In the genomic region with DNA sequence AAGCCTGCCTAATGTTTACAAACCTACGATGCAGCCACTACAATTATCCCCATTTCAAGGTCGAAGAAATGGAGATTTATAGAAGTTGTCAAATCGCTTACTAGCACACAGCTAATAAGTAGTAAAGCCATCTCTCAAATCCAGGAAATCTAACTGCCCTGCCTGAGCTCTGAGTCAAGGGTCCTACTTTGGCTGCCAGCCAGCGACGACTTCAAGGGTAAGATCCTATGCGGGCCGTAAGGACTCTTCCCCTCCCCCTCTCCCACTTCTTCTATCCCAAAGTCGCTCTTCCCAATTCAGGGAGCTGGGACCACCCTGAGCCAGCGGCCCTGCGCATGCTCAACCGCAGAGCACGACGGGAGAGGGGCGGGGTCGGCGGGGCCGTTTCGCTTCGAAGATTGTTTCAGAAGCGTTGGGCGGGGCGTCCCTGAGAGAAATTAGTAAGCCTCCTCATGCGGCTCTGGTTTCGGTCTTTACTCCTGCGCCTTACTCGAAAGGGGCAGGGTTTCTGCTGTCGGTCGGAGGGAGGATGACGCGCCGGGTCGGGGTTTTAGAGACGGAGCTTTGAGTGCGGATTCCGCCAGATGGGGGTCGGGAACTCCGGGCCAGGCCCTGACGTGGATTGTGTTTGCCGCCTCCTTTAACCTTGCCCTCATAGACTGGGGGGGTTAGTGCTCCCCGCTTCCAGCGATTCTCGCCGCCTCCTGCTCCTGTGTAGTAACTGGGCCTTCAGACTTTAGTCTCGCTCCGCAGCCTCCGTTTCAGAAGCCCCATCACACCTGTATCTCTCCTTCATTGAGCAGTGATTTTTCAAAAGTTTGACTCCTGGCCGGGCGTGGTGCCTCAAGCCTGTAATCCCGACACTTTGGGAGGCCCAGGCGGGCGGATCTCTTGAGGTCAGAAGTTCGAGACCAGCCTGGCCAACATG, we compare ENCODE assay signal across 1 cellular context.
TF ChIP-seq lines count a peak whose summit lies in the region.

A gene (plus strand): TSS at position 383 of the 928 bp plus-strand sequence. CDS start 14,603 bp downstream, outside the sequence.

TF ChIP-seq in HepG2, 621 proteins besides CTCF, POLR2A, EP300 and RAD21 (continued from another document and continues in another):
- TF ChIP-seq, protein P1, sequence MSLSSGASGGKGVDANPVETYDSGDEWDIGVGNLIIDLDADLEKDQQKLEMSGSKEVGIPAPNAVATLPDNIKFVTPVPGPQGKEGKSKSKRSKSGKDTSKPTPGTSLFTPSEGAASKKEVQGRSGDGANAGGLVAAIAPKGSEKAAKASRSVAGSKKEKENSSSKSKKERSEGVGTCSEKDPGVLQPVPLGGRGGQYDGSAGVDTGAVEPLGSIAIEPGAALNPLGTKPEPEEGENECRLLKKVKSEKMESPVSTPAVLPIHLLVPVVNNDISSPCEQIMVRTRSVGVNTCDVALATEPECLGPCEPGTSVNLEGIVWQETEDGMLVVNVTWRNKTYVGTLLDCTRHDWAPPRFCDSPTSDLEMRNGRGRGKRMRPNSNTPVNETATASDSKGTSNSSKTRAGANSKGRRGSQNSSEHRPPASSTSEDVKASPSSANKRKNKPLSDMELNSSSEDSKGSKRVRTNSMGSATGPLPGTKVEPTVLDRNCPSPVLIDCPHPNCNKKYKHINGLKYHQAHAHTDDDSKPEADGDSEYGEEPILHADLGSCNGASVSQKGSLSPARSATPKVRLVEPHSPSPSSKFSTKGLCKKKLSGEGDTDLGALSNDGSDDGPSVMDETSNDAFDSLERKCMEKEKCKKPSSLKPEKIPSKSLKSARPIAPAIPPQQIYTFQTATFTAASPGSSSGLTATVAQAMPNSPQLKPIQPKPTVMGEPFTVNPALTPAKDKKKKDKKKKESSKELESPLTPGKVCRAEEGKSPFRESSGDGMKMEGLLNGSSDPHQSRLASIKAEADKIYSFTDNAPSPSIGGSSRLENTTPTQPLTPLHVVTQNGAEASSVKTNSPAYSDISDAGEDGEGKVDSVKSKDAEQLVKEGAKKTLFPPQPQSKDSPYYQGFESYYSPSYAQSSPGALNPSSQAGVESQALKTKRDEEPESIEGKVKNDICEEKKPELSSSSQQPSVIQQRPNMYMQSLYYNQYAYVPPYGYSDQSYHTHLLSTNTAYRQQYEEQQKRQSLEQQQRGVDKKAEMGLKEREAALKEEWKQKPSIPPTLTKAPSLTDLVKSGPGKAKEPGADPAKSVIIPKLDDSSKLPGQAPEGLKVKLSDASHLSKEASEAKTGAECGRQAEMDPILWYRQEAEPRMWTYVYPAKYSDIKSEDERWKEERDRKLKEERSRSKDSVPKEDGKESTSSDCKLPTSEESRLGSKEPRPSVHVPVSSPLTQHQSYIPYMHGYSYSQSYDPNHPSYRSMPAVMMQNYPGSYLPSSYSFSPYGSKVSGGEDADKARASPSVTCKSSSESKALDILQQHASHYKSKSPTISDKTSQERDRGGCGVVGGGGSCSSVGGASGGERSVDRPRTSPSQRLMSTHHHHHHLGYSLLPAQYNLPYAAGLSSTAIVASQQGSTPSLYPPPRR (CRISPR knock-in tag; IDR thresholded peaks at IDR 0.05; ENCODE audit: borderline replicate concordance): no peak; the same call in 1 of the 2 replicates
- TF ChIP-seq KDM1A (CRISPR knock-in tag; IDR thresholded peaks at IDR 0.05): no peak
- peak; percentile 37 for TF ChIP-seq CBX1 (IDR thresholded peaks at IDR 0.05; ENCODE audit: low read depth)
- TF ChIP-seq NFKBIZ (CRISPR knock-in tag; IDR thresholded peaks at IDR 0.05): no peak; the same call in 1 of the 2 replicates
- no peak for TF ChIP-seq BRCA1 (CRISPR knock-in tag; IDR thresholded peaks at IDR 0.05)
- TF ChIP-seq, protein P2, sequence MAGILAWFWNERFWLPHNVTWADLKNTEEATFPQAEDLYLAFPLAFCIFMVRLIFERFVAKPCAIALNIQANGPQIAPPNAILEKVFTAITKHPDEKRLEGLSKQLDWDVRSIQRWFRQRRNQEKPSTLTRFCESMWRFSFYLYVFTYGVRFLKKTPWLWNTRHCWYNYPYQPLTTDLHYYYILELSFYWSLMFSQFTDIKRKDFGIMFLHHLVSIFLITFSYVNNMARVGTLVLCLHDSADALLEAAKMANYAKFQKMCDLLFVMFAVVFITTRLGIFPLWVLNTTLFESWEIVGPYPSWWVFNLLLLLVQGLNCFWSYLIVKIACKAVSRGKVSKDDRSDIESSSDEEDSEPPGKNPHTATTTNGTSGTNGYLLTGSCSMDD (CRISPR knock-in tag; IDR thresholded peaks at IDR 0.05): no peak
- 0 out of 2 replicates have a peak, but pooled peaks have one; percentile 77 for TF ChIP-seq ZNF274 (CRISPR knock-in tag; IDR thresholded peaks at IDR 0.05)
- TF ChIP-seq ATF7-NPFF (CRISPR knock-in tag; IDR thresholded peaks at IDR 0.05; ENCODE audit: low read depth): peak; percentile 14; the same call in 1 of the 2 replicates
- TF ChIP-seq, protein P3, sequence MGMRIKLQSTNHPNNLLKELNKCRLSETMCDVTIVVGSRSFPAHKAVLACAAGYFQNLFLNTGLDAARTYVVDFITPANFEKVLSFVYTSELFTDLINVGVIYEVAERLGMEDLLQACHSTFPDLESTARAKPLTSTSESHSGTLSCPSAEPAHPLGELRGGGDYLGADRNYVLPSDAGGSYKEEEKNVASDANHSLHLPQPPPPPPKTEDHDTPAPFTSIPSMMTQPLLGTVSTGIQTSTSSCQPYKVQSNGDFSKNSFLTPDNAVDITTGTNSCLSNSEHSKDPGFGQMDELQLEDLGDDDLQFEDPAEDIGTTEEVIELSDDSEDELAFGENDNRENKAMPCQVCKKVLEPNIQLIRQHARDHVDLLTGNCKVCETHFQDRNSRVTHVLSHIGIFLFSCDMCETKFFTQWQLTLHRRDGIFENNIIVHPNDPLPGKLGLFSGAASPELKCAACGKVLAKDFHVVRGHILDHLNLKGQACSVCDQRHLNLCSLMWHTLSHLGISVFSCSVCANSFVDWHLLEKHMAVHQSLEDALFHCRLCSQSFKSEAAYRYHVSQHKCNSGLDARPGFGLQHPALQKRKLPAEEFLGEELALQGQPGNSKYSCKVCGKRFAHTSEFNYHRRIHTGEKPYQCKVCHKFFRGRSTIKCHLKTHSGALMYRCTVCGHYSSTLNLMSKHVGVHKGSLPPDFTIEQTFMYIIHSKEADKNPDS (CRISPR knock-in tag; IDR thresholded peaks at IDR 0.05): no peak
- no peak for TF ChIP-seq SALL2 (CRISPR knock-in tag; IDR thresholded peaks at IDR 0.05)
- TF ChIP-seq ETV6 (CRISPR knock-in tag; conservative IDR thresholded peaks at IDR 0.05): no peak
- no peak for TF ChIP-seq IKZF4 (CRISPR knock-in tag; IDR thresholded peaks at IDR 0.05; ENCODE audit: borderline replicate concordance, low read depth, not compliant biosample characterization)
- TF ChIP-seq, protein P4, sequence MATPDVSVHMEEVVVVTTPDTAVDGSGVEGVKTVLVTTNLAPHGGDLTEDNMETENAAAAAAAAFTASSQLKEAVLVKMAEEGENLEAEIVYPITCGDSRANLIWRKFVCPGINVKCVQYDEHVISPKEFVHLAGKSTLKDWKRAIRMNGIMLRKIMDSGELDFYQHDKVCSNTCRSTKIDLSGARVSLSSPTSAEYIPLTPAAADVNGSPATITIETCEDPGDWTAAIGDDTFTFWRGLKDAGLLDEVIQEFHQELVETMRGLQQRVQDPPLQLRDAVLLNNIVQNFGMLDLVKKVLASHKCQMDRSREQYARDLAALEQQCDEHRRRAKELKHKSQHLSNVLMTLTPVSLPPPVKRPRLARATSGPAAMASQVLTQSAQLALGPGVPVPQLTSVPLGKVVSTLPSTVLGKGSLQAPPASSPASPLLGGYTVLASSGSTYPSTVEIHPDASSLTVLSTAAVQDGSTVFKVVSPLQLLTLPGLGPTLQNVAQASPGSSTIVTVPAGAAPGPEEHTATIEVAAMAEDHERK (CRISPR knock-in tag; IDR thresholded peaks at IDR 0.05; ENCODE audit: low read depth): no peak
- TF ChIP-seq, protein P5, sequence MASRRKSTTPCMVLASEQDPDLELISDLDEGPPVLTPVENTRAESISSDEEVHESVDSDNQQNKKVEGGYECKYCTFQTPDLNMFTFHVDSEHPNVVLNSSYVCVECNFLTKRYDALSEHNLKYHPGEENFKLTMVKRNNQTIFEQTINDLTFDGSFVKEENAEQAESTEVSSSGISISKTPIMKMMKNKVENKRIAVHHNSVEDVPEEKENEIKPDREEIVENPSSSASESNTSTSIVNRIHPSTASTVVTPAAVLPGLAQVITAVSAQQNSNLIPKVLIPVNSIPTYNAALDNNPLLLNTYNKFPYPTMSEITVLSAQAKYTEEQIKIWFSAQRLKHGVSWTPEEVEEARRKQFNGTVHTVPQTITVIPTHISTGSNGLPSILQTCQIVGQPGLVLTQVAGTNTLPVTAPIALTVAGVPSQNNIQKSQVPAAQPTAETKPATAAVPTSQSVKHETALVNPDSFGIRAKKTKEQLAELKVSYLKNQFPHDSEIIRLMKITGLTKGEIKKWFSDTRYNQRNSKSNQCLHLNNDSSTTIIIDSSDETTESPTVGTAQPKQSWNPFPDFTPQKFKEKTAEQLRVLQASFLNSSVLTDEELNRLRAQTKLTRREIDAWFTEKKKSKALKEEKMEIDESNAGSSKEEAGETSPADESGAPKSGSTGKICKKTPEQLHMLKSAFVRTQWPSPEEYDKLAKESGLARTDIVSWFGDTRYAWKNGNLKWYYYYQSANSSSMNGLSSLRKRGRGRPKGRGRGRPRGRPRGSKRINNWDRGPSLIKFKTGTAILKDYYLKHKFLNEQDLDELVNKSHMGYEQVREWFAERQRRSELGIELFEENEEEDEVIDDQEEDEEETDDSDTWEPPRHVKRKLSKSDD (CRISPR knock-in tag; IDR thresholded peaks at IDR 0.05; ENCODE audit: low read depth): no peak
- TF ChIP-seq, protein P6, sequence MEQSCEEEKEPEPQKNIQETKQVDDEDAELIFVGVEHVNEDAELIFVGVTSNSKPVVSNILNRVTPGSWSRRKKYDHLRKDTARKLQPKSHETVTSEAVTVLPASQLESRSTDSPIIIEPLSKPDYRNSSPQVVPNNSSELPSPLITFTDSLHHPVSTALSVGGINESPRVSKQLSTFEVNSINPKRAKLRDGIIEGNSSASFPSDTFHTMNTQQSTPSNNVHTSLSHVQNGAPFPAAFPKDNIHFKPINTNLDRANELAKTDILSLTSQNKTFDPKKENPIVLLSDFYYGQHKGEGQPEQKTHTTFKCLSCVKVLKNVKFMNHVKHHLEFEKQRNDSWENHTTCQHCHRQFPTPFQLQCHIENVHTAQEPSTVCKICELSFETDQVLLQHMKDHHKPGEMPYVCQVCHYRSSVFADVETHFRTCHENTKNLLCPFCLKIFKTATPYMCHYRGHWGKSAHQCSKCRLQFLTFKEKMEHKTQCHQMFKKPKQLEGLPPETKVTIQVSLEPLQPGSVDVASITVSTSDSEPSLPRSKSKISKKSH (CRISPR knock-in tag; IDR thresholded peaks at IDR 0.05; ENCODE audit: borderline replicate concordance): 0 out of 2 replicates have a peak, but pooled peaks have one; percentile 59
- no peak for TF ChIP-seq ZNF766 (CRISPR knock-in tag; IDR thresholded peaks at IDR 0.05; ENCODE audit: borderline replicate concordance)
- peak; percentile 67 for TF ChIP-seq HDAC1 (CRISPR knock-in tag; IDR thresholded peaks at IDR 0.05)
- no peak for TF ChIP-seq ZBTB42 (CRISPR knock-in tag; IDR thresholded peaks at IDR 0.05)
- no peak for TF ChIP-seq ZEB1 (IDR thresholded peaks at IDR 0.05; ENCODE audit: insufficient replicate concordance, low read depth)
- TF ChIP-seq, protein P7, sequence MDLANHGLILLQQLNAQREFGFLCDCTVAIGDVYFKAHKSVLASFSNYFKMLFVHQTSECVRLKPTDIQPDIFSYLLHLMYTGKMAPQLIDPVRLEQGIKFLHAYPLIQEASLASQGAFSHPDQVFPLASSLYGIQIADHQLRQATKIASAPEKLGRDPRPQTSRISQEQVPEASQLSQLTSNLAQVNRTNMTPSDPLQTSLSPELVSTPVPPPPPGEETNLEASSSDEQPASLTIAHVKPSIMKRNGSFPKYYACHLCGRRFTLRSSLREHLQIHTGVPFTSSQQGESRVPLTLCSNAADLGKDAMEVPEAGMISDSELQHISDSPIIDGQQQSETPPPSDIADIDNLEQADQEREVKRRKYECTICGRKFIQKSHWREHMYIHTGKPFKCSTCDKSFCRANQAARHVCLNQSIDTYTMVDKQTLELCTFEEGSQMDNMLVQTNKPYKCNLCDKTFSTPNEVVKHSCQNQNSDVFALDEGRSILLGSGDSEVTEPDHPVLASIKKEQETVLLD (CRISPR knock-in tag; IDR thresholded peaks at IDR 0.05; ENCODE audit: low read depth): no peak
- TF ChIP-seq, protein P8, sequence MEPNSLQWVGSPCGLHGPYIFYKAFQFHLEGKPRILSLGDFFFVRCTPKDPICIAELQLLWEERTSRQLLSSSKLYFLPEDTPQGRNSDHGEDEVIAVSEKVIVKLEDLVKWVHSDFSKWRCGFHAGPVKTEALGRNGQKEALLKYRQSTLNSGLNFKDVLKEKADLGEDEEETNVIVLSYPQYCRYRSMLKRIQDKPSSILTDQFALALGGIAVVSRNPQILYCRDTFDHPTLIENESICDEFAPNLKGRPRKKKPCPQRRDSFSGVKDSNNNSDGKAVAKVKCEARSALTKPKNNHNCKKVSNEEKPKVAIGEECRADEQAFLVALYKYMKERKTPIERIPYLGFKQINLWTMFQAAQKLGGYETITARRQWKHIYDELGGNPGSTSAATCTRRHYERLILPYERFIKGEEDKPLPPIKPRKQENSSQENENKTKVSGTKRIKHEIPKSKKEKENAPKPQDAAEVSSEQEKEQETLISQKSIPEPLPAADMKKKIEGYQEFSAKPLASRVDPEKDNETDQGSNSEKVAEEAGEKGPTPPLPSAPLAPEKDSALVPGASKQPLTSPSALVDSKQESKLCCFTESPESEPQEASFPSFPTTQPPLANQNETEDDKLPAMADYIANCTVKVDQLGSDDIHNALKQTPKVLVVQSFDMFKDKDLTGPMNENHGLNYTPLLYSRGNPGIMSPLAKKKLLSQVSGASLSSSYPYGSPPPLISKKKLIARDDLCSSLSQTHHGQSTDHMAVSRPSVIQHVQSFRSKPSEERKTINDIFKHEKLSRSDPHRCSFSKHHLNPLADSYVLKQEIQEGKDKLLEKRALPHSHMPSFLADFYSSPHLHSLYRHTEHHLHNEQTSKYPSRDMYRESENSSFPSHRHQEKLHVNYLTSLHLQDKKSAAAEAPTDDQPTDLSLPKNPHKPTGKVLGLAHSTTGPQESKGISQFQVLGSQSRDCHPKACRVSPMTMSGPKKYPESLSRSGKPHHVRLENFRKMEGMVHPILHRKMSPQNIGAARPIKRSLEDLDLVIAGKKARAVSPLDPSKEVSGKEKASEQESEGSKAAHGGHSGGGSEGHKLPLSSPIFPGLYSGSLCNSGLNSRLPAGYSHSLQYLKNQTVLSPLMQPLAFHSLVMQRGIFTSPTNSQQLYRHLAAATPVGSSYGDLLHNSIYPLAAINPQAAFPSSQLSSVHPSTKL (CRISPR knock-in tag; IDR thresholded peaks at IDR 0.05): no peak
- TF ChIP-seq ADNP (CRISPR knock-in tag; IDR thresholded peaks at IDR 0.05): no peak
- TF ChIP-seq ZKSCAN1 (IDR thresholded peaks at IDR 0.05; ENCODE audit: low read length): no peak
- TF ChIP-seq, protein P9, sequence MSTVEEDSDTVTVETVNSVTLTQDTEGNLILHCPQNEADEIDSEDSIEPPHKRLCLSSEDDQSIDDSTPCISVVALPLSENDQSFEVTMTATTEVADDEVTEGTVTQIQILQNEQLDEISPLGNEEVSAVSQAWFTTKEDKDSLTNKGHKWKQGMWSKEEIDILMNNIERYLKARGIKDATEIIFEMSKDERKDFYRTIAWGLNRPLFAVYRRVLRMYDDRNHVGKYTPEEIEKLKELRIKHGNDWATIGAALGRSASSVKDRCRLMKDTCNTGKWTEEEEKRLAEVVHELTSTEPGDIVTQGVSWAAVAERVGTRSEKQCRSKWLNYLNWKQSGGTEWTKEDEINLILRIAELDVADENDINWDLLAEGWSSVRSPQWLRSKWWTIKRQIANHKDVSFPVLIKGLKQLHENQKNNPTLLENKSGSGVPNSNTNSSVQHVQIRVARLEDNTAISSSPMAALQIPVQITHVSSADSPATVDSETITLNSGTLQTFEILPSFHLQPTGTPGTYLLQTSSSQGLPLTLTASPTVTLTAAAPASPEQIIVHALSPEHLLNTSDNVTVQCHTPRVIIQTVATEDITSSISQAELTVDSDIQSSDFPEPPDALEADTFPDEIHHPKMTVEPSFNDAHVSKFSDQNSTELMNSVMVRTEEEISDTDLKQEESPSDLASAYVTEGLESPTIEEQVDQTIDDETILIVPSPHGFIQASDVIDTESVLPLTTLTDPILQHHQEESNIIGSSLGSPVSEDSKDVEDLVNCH (CRISPR knock-in tag; IDR thresholded peaks at IDR 0.05): no peak
